ENCODE assay signal across 34 cellular contexts in genomic region chr11:86663741-86664140, GRCh38.
"Had no signal": no experiment of that assay in that cellular context is flagged by ENCODE, and none has a peak within 500 bp of the region (broad histone marks: within the 10 kb centered on the region; RNA-seq: fewer than 3 reads in every experiment).

No MANE protein-coding gene starts in this region.

- H3K4me1 ChIP-seq: breast epithelium, pancreas, prostate gland had no signal

- DNase-seq: activated CD4-positive, alpha-beta T cell treated with anti-CD3 and anti-CD28 coated beads for 4 hours; activated CD4-positive, alpha-beta T cell treated with anti-CD3 and anti-CD28 coated beads, Interleukin-2, amount 50 U/mL, for 48 hours; activated gamma-delta T cell treated with Interleukin-2 at 50 U/mL for 16 hours; activated naive CD4-positive, alpha-beta T cell treated with anti-CD3 and anti-CD28 coated beads, Interleukin-2, amount 50 U/mL, for 16 hours; activated naive CD8-positive, alpha-beta T cell treated with anti-CD3 and anti-CD28 coated beads, Interleukin-2, amount 50 U/mL, for 24 hours; activated T-cell treated with anti-CD3 and anti-CD28 coated beads, Interleukin-2, amount 50 U/mL, for 4 hours; central memory CD4-positive, alpha-beta T cell; dermis blood vessel endothelial cell; effector CD4-positive, alpha-beta T cell; esophagus squamous epithelium; head of caudate nucleus; hypothalamus; immature natural killer cell; naive thymus-derived CD8-positive, alpha-beta T cell; nucleus accumbens; pancreas; SK-N-SH; stimulated activated CD4-positive, alpha-beta T cell treated with anti-CD3 and anti-CD28 coated beads, Interleukin-12 subunit alpha, Interleukin-12 subunit beta, amount 100 ng/mL, for 4 hours; stimulated activated CD4-positive, alpha-beta T cell treated with anti-CD3 and anti-CD28 coated beads, Interleukin-4, amount 100 ng/mL, for 24 hours; substantia nigra; SW 1271; T-helper 9 cell; thyroid gland had no signal

- H3K27me3 ChIP-seq: breast epithelium, pancreas, thyroid gland had no signal

- FAIRE-seq: pancreas, TTC549 had no signal

- H3K9ac ChIP-seq: SK-N-SH had no signal

- H3K9me3 ChIP-seq: breast epithelium, esophagus squamous epithelium, pancreas, prostate gland, SK-N-SH, thyroid gland had no signal

- H3K4me3 ChIP-seq: breast epithelium, esophagus squamous epithelium, lung, pancreas, prostate gland, thyroid gland had no signal

- H3K27ac Mint-ChIP-seq: activated naive CD8-positive, alpha-beta T cell treated with anti-CD3 and anti-CD28 coated beads, Interleukin-2, amount 50 U/mL, for 24 hours; activated T-helper 17 cell treated with anti-CD3 and anti-CD28 coated beads, Interleukin-2, amount 50 U/mL, for 72 hours; immature natural killer cell; naive thymus-derived CD8-positive, alpha-beta T cell; stimulated activated effector memory CD8-positive, alpha-beta T cell treated with anti-CD3 and anti-CD28 coated beads, Interleukin-12 subunit alpha, Interleukin-12 subunit beta, amount 100 ng/mL, for 72 hours; stimulated activated naive CD8-positive, alpha-beta T cell treated with anti-CD3 and anti-CD28 coated beads, Interleukin-15, Interleukin-2, amounts not matched to agents 100 ng/mL and 50 ng/mL, for 24 hours; T-helper 1 cell treated with Interleukin-12 subunit alpha and Interleukin-12 subunit beta and Interleukin-4 antibody, amounts not matched to agents 30 μg/mL and 1 μg/mL, for 36 hours had no signal

- ATAC-seq: activated naive CD8-positive, alpha-beta T cell treated with anti-CD3 and anti-CD28 coated beads, Interleukin-2, amount 50 U/mL, for 24 hours; activated T-cell treated with anti-CD3 and anti-CD28 coated beads, Interleukin-2, amount 50 U/mL, for 4 hours; activated T-helper 17 cell treated with anti-CD3 and anti-CD28 coated beads, Interleukin-2, amount 50 U/mL, for 72 hours; left lobe of liver; naive thymus-derived CD8-positive, alpha-beta T cell; pancreas; stimulated activated effector memory CD8-positive, alpha-beta T cell treated with anti-CD3 and anti-CD28 coated beads, Interleukin-12 subunit alpha, Interleukin-12 subunit beta, amount 100 ng/mL, for 72 hours had no signal

- H3K36me3 Mint-ChIP-seq: naive thymus-derived CD8-positive, alpha-beta T cell; stimulated activated effector memory CD8-positive, alpha-beta T cell treated with anti-CD3 and anti-CD28 coated beads, Interleukin-12 subunit alpha, Interleukin-12 subunit beta, amount 100 ng/mL, for 72 hours had no signal

- H3K9me3 Mint-ChIP-seq: activated naive CD8-positive, alpha-beta T cell treated with anti-CD3 and anti-CD28 coated beads, Interleukin-2, amount 50 U/mL, for 24 hours; activated T-cell treated with anti-CD3 and anti-CD28 coated beads, Interleukin-2, amount 50 U/mL, for 4 hours; immature natural killer cell; stimulated activated effector memory CD8-positive, alpha-beta T cell treated with anti-CD3 and anti-CD28 coated beads, Interleukin-12 subunit alpha, Interleukin-12 subunit beta, amount 100 ng/mL, for 72 hours; T-helper 1 cell treated with Interleukin-12 subunit alpha and Interleukin-12 subunit beta and Interleukin-4 antibody, amounts not matched to agents 30 μg/mL and 1 μg/mL, for 36 hours had no signal

- H3K27ac ChIP-seq: breast epithelium, epithelial cell of prostate, esophagus squamous epithelium, pancreas, prostate gland, thyroid gland, VCaP had no signal

- H3K36me3 ChIP-seq: breast epithelium, esophagus squamous epithelium, pancreas, prostate gland, thyroid gland had no signal
